8 cellular contexts compared by ENCODE assay signal in the genomic region with DNA sequence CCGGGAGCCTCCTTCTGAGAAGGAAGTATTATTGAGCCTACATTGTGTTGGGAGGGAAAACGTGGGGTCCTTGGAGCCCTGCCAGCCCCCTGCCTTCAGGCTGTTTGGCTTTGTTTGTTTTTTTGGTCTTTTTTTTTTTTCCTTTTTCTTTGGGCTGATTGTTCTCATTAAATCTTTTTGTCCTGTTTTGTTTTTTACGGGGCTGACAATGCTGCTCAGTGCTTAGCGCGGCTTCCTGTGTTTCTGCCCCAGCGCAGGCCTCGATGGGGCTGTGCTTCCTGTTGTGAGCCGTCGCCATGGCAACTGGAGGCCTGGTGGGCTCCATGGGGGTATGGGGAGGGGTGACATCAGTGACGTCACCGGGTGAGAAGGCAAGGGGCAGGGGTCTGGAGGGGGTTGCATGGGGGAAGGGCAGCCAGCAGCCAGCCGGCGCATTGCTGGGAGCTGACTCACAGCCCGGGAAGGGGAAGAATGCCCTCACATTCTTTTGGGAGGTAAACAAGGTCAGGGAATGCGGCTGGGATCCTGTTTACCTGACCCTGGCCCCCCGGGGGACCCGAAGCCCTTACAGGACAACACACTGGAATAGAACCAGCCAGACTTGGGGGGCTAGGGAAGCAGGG. TPM values are rescaled to one million over a fixed set of nuclear protein-coding genes. Genes with fewer than 3 reads are reported as not detected.
A peak's percentile ranks its signal among the peaks of the same experiment; 100 is the strongest.
DNase-seq lines count a peak whose midpoint lies in the region; ATAC-seq and TF ChIP-seq lines count a peak whose summit lies in the region.

No MANE protein-coding gene starts in this region.

- H3K4me3 Mint-ChIP-seq in activated T-helper 2 cell treated with anti-CD3 and anti-CD28 coated beads, Interferon-gamma antibody, Interleukin-2, Interleukin-4, amounts not matched to agents 10 μg/mL and 5 μg/mL and 100 μg/mL, durations not matched to agents 14 hours and 24 hours and 36 hours (ENCODE audit: low read depth) = no peak overlapping the region
- H3K4me3 Mint-ChIP-seq in nephron progenitor cell = peak overlapping the region; percentile 71

- peak overlapping the region; percentile 77 for H3K27ac ChIP-seq in subcutaneous abdominal adipose tissue (ENCODE audit: low read depth, low read length)

- intact Hi-C loops in activated T-helper 2 cell treated with anti-CD3 and anti-CD28 coated beads, Interferon-gamma antibody, Interleukin-2, Interleukin-4, amounts not matched to agents 10 μg/mL and 5 μg/mL and 100 μg/mL, durations not matched to agents 14 hours and 24 hours and 36 hours (cut with micrococcal nuclease) = no loop called here

- H3K36me3 Mint-ChIP-seq in activated T-helper 2 cell treated with anti-CD3 and anti-CD28 coated beads, Interferon-gamma antibody, Interleukin-2, Interleukin-4, amounts not matched to agents 10 μg/mL and 5 μg/mL and 100 μg/mL, durations not matched to agents 14 hours and 24 hours and 36 hours (ENCODE audit: low read depth) = no peaks in the 10 kb centered on the region
- H3K36me3 Mint-ChIP-seq in nephron progenitor cell (ENCODE audit: low read depth) = no peaks in the 10 kb centered on the region

- H3K27me3 ChIP-seq in subcutaneous abdominal adipose tissue (ENCODE audit: control insufficient read depth in 5 of 5, insufficient read depth in 4 of 5, low read length in 5 of 5) = peaks cover 0 to 6% (median 3%) of the 10 kb centered on the region in 5 donors

- H3K27ac Mint-ChIP-seq in activated T-helper 2 cell treated with anti-CD3 and anti-CD28 coated beads, Interferon-gamma antibody, Interleukin-2, Interleukin-4, amounts not matched to agents 10 μg/mL and 5 μg/mL and 100 μg/mL, durations not matched to agents 14 hours and 24 hours and 36 hours = peak overlapping the region; percentile 80
- H3K27ac Mint-ChIP-seq in nephron progenitor cell = peak overlapping the region; percentile 100

- no peaks in the 10 kb centered on the region for H3K36me3 ChIP-seq in subcutaneous abdominal adipose tissue (ENCODE audit: control insufficient read depth in 5 of 5, insufficient read depth in 5 of 5, low read length in 5 of 5)

- H3K9me3 ChIP-seq in subcutaneous abdominal adipose tissue (ENCODE audit: control insufficient read depth in 5 of 5, low read length in 5 of 5) = no peaks in the 10 kb centered on the region

- peaks cover 2% of the 10 kb centered on the region for H3K27me3 Mint-ChIP-seq in activated T-helper 2 cell treated with anti-CD3 and anti-CD28 coated beads, Interferon-gamma antibody, Interleukin-2, Interleukin-4, amounts not matched to agents 10 μg/mL and 5 μg/mL and 100 μg/mL, durations not matched to agents 14 hours and 24 hours and 36 hours (ENCODE audit: low read depth)
- H3K27me3 Mint-ChIP-seq in nephron progenitor cell (ENCODE audit: low read depth, poor library complexity) = peaks cover 12% of the 10 kb centered on the region

- no peaks in the 10 kb centered on the region for H3K9me3 Mint-ChIP-seq in activated T-helper 2 cell treated with anti-CD3 and anti-CD28 coated beads, Interferon-gamma antibody, Interleukin-2, Interleukin-4, amounts not matched to agents 10 μg/mL and 5 μg/mL and 100 μg/mL, durations not matched to agents 14 hours and 24 hours and 36 hours
- H3K9me3 Mint-ChIP-seq in nephron progenitor cell = no peaks in the 10 kb centered on the region

- H3K4me3 ChIP-seq in fibroblast of pulmonary artery (replicated peaks; ENCODE audit: low read depth, low read length) (no peak overlapping the region), subcutaneous abdominal adipose tissue (ENCODE audit: low read depth in 1 of 5, low read length in 5 of 5) (peak overlapping the region in 2 of 5 donors; percentile 39 to 40)

- no peak for ATAC-seq in GM19328 (IDR thresholded peaks at IDR 0.05; ENCODE audit: unreplicated experiment)

- DNase-seq in Daoy (ENCODE audit: low read depth) = peak; percentile 94
- peak; percentile 4 for DNase-seq in NOMO-1 treated with dmso at 0.1 percent for 144 hours (lab: John Stamatoyannopoulos, UW; ENCODE audit: unreplicated experiment)
- peak; percentile 38 for DNase-seq in activated T-helper 2 cell treated with anti-CD3 and anti-CD28 coated beads, Interferon-gamma antibody, Interleukin-2, Interleukin-4, amounts not matched to agents 10 μg/mL and 5 μg/mL and 100 μg/mL, durations not matched to agents 14 hours and 24 hours and 36 hours (ENCODE audit: low spot score)
- peak; percentile 96 for DNase-seq in fibroblast of pulmonary artery (ENCODE audit: low read depth)
- DNase-seq in nephron progenitor cell = peak; percentile 96
- no peak for DNase-seq in NCI-H187 treated with DMSO at 0.1 percent for 48 hours (lab: John Stamatoyannopoulos, UW)

- peaks cover 14 to 84% (median 62%) of the 10 kb centered on the region in 5 donors for H3K4me1 ChIP-seq in subcutaneous abdominal adipose tissue (ENCODE audit: control insufficient read depth in 5 of 5, insufficient read depth in 5 of 5, low read length in 5 of 5)

- TF ChIP-seq CTCF in fibroblast of pulmonary artery (IDR thresholded peaks at IDR 0.05; ENCODE audit: low read length, missing control alignments) = no peak
- TF ChIP-seq CTCF in nephron progenitor cell (IDR thresholded peaks at IDR 0.05) = no peak

- peaks cover 29% of the 10 kb centered on the region for H3K4me1 Mint-ChIP-seq in activated T-helper 2 cell treated with anti-CD3 and anti-CD28 coated beads, Interferon-gamma antibody, Interleukin-2, Interleukin-4, amounts not matched to agents 10 μg/mL and 5 μg/mL and 100 μg/mL, durations not matched to agents 14 hours and 24 hours and 36 hours (ENCODE audit: low read depth)
- peaks cover 82% of the 10 kb centered on the region for H3K4me1 Mint-ChIP-seq in nephron progenitor cell

- peak overlapping the region in 3 of 5 donors; percentile 17 to 62 (median 40) for H3K9ac ChIP-seq in subcutaneous abdominal adipose tissue (ENCODE audit: low read length in 5 of 5)

RNA-seq across cellular contexts. Expression of a gene that starts 22.1 kb away (rescaled TPM):
- 0.24 and 0.63 TPM in 2 replicates for total RNA-seq in Daoy (2014; rRNA removed; shearing (Covaris generic))
- total RNA-seq in activated T-helper 2 cell treated with anti-CD3 and anti-CD28 coated beads, Interferon-gamma antibody, Interleukin-2, Interleukin-4, amounts not matched to agents 10 μg/mL and 5 μg/mL and 100 μg/mL, durations not matched to agents 14 hours and 24 hours and 36 hours = 11.6 and 11.8 TPM in 2 replicates
